9 cellular contexts compared by ENCODE assay signal in genomic region chr14:20679907-20680306, GRCh38. TPM values are rescaled to one million over a fixed set of nuclear protein-coding genes. Genes with fewer than 3 reads are reported as not detected.
DNase-seq lines count a peak whose midpoint lies in the region; ATAC-seq, FAIRE-seq and TF ChIP-seq lines count a peak whose summit lies in the region.
"Had no signal": no experiment of that assay in that cellular context is flagged by ENCODE, and none has a peak within 500 bp of the region (broad histone marks: within the 10 kb centered on the region; RNA-seq: fewer than 3 reads in every experiment).

No MANE protein-coding gene starts in this region.

- H3K36me3 ChIP-seq in GM12878 (ENCODE audit: control insufficient read depth in 2 of 2, insufficient read depth in 2 of 2, low read length in 1 of 2) = no peaks in the 10 kb centered on the region
- H3K36me3 ChIP-seq in mucosa of descending colon (ENCODE audit: low read depth) = no peaks in the 10 kb centered on the region
- H3K36me3 ChIP-seq: ascending aorta had no signal

- BruUV-seq in GM12878 (replicated peaks; lab: Mats Ljungman, UMichigan) = no TSS peak

- DNase-seq in Daoy (ENCODE audit: low read depth) (peak; percentile 69), KBM-7 (peak; percentile 52), GM12878 (ENCODE audit: low read depth, low spot score) (no peak), mucosa of descending colon (peak in 2 of 3 donors; percentile 62 to 71), AML-193 (lab: John Stamatoyannopoulos, UW) (no peak)
- DNase-seq in stimulated activated CD4-positive, alpha-beta T cell treated with anti-CD3 and anti-CD28 coated beads, Interleukin-1b, Interleukin-23, amount 100 ng/mL, for 48 hours = no peak
- DNase-seq: kidney glomerular epithelial cell had no signal

- H3K4me2 ChIP-seq in GM12878 (ENCODE audit: control insufficient read depth, insufficient read depth) = peak overlapping the region; percentile 97

- FAIRE-seq in GM12878 (lab: Jason Lieb, UNC) = no peak

- CTCF ChIA-PET in GM12878 (lab: Yijun Ruan, JAX) = interaction anchor here (1.6 to 11.0 kb wide), 7 partner anchors 11 to 70 kb away, joined by 7 to 214 read pairs (median 21); no protein-coding TSS in a partner anchor

- RAD21 ChIA-PET in GM12878 (lab: Charles Lee; ENCODE audit: unreplicated experiment) = interaction anchor here (0.6 to 8.9 kb wide), 13 partner anchors 10 to 352 kb away, joined by 3 to 156 read pairs (median 7); partner anchors contain the start of gene TEP1

- H3K4me1 ChIP-seq in GM12878 (ENCODE audit: control insufficient read depth, insufficient read depth, low read length) (peaks cover 20% of the 10 kb centered on the region), mucosa of descending colon (ENCODE audit: low read depth) (peaks cover 22% of the 10 kb centered on the region)

- H3K79me2 ChIP-seq in GM12878 (ENCODE audit: control insufficient read depth, insufficient read depth, low read length) = no peaks in the 10 kb centered on the region

- H3K4me3 ChIP-seq in GM12878 (peak overlapping the region; percentile 73; the same call in 1 of the 2 replicates), mucosa of descending colon (no peak overlapping the region)

- no peak for TF ChIP-seq POLR2A in GM12878 (IDR thresholded peaks at IDR 0.05; ENCODE audit: low read depth, low read length)

- no peak for TF ChIP-seq RAD21 in GM12878 (IDR thresholded peaks at IDR 0.05; ENCODE audit: insufficient read depth, low read depth, low read length)

- WGBS in GM12878 (ENCODE audit: insufficient coverage, insufficient replicate concordance, low lambda C conversion rate, missing lambda C conversion rate) = 24% methylated on average over 1 of the region's 1 CpG

- no peak for TF ChIP-seq EP300 in GM12878 (IDR thresholded peaks at IDR 0.05; ENCODE audit: borderline replicate concordance in 1 of 2, control insufficient read depth in 1 of 2, low read depth in 2 of 2, low read length in 2 of 2)

- H4K20me1 ChIP-seq in GM12878 (ENCODE audit: control insufficient read depth, insufficient read depth) = no peaks in the 10 kb centered on the region

- no peak for ATAC-seq in GM12878
- no peak for ATAC-seq in mucosa of descending colon
- ATAC-seq in HG03378 (IDR thresholded peaks at IDR 0.05; ENCODE audit: unreplicated experiment) = no peak

- H3K27ac ChIP-seq in GM12878 (ENCODE audit: control insufficient read depth, insufficient read depth) = peak overlapping the region; percentile 99; the same call in 1 of the 2 replicates

- H3K9me3 ChIP-seq in GM12878 (replicated peaks; ENCODE audit: control insufficient read depth, insufficient read depth, low read length) = no peaks in the 10 kb centered on the region
- H3K9me3 ChIP-seq in mucosa of descending colon = no peaks in the 10 kb centered on the region
- H3K9me3 ChIP-seq: ascending aorta had no signal

- in situ Hi-C loops in KBM-7 (cut with MboI; ENCODE audit: low pct_unique_long_range_greater_than_20kb, low sequenced_read_pairs) (no loop called here), GM12878 (cut with MboI) (loop anchor here (5.0 kb wide), 3 partner anchors 48 to 348 kb away; partner anchors contain the start of genes CCNB1IP1 and PIP4P1)

- H3K9ac ChIP-seq in GM12878 (ENCODE audit: control insufficient read depth, insufficient read depth, low read length) = no peak overlapping the region

- peak overlapping the region; percentile 66 for H2AFZ ChIP-seq in GM12878 (ENCODE audit: control insufficient read depth, low read depth, low read length)

- no peak for TF ChIP-seq CTCF in GM12878 (IDR thresholded peaks at IDR 0.05 in 2 of 3, conservative IDR thresholded peaks at IDR 0.05 in 1 of 3; ENCODE audit: control insufficient read depth in 2 of 3, extremely low read depth in 1 of 3, insufficient read depth in 1 of 3, low read depth in 3 of 3, low read length in 3 of 3)
- TF ChIP-seq CTCF in mucosa of descending colon (IDR thresholded peaks at IDR 0.05) = no peak

- POLR2A ChIA-PET in GM12878 (lab: Charles Lee) = interaction anchor here (0.6 to 5.6 kb wide), 5 partner anchors 11 to 350 kb away, joined by 3 to 69 read pairs (median 15); partner anchors contain the start of gene PARP2

- SMC1A ChIA-PET in GM12878 (lab: Charles Lee; ENCODE audit: uncharacterized antibody, unreplicated experiment) = interaction anchor here (0.6 to 8.9 kb wide), 12 partner anchors 11 to 350 kb away, joined by 3 to 150 read pairs (median 12); partner anchors contain the start of genes PARP2 and RNASE11

- H3K27me3 ChIP-seq in GM12878 (replicated peaks in 1 of 2; ENCODE audit: control insufficient read depth in 2 of 2, insufficient read depth in 2 of 2, low read length in 1 of 2) = no peaks in the 10 kb centered on the region
- H3K27me3 ChIP-seq: ascending aorta had no signal

- intact Hi-C loops in GM12878 (cut with micrococcal nuclease; ENCODE audit: unreplicated experiment) (loop anchor here (5.0 kb wide), 2 partner anchors 218 to 268 kb away; partner anchors contain the start of genes PIP4P1 and TEP1), mucosa of descending colon (cut with DNase I, micrococcal nuclease) (loop anchor here (5.0 to 10.0 kb wide), 4 partner anchors 68 to 425 kb away; partner anchors contain the start of genes CCNB1IP1 (in 1 of the 2), TEP1 (in 1 of the 2) and TMEM253 (in 1 of the 2))

TF ChIP-seq in GM12878, 131 proteins besides CTCF, POLR2A, EP300 and RAD21 (continues in another document):
- no peak for TF ChIP-seq RFX5 (IDR thresholded peaks at IDR 0.05; ENCODE audit: low read depth, low read length)
- TF ChIP-seq ZNF622 (IDR thresholded peaks at IDR 0.05) = no peak
- no peak for TF ChIP-seq HDGF (IDR thresholded peaks at IDR 0.05)
- TF ChIP-seq NFXL1 (IDR thresholded peaks at IDR 0.05; ENCODE audit: borderline replicate concordance) = no peak
- no peak for TF ChIP-seq BACH1 (IDR thresholded peaks at IDR 0.05; ENCODE audit: borderline replicate concordance)

RNA-seq across cellular contexts. Expression of gene RNASE4, which starts 4.5 kb away (rescaled TPM):
- 2.4 and 5.2 TPM in 2 replicates for total RNA-seq in Daoy (2014; rRNA removed; shearing (Covaris generic))
- 1.3 and 2.4 TPM in 2 replicates for total RNA-seq in GM12878 (2013; cell fraction: nucleolus; rRNA removed)
- total RNA-seq in GM12878 (2014; rRNA removed) (1.1 and 2.0 TPM in 2 replicates), GM12878 (2014; rRNA removed; fragmentation: Illumina TruSeq; extraction: Trizol) (1.3 and 1.6 TPM in 2 replicates), GM12878 (2021) (0.29 and 1.1 TPM in 2 replicates), mucosa of descending colon (10 to 100 TPM; 35.9 to 37.4 (median 36.4) TPM)
- 1.0 TPM for polyA plus RNA-seq in GM12878 (2011; ENCODE audit: low read depth)
- polyA plus RNA-seq in GM12878 (2011; rRNA removed) (0.87 and 1.1 TPM in 2 replicates), GM12878 (2014; fragmentation: Illumina TruSeq; extraction: Trizol) (0.29 and 1.3 TPM in 2 replicates), GM12878 (2014; fragmentation: Nextera tagmentation; extraction: Ambion mirVana) (1 to 10 TPM; 1.2 to 2.6 TPM), GM12878 (2014; rRNA removed) (1.0 and 1.9 TPM in 2 replicates), GM12878 (2016; fragmentation: Nextera tagmentation; extraction: Ambion mirVana) (1 to 10 TPM; 1.4 to 1.9 TPM)
- 1.1 and 1.5 TPM in 2 replicates for polyA plus RNA-seq in GM12878 (2011; cell fraction: cytosol; rRNA removed)
- polyA plus RNA-seq in GM12878 (2011; cell fraction: nucleus; rRNA removed) = 0.60 and 1.4 TPM in 2 replicates
- 1.2 and 1.5 TPM in 2 replicates for polyA plus RNA-seq in GM12878 (2012)
- 1.7 and 1.8 TPM in 2 replicates for polyA minus RNA-seq in GM12878 (2011; rRNA and poly(A)+ RNA removed)
- not detected in 2 replicates for polyA minus RNA-seq in GM12878 (2011; cell fraction: cytosol; rRNA and poly(A)+ RNA removed)
- polyA minus RNA-seq in GM12878 (2011; cell fraction: nucleus; rRNA and poly(A)+ RNA removed) = 0.36 and 0.48 TPM in 2 replicates

RNA-seq across cellular contexts. Expression of gene ANG, which starts 8.7 kb away (rescaled TPM):
- 1.3 and 2.4 TPM in 2 replicates for total RNA-seq in Daoy (2014; rRNA removed; shearing (Covaris generic))
- total RNA-seq in GM12878 (2013; cell fraction: nucleolus; rRNA removed) = 1.6 and 2.6 TPM in 2 replicates
- total RNA-seq in GM12878 (2014; rRNA removed) (2.1 TPM in 2 replicates), GM12878 (2014; rRNA removed; fragmentation: Illumina TruSeq; extraction: Trizol) (1.8 and 1.9 TPM in 2 replicates), GM12878 (2021) (1.8 and 2.6 TPM in 2 replicates), mucosa of descending colon (10 to 100 TPM; 25.0 to 50.1 (median 41.0) TPM)
- polyA plus RNA-seq in GM12878 (2011; ENCODE audit: low read depth) = 2.6 TPM
- polyA plus RNA-seq in GM12878 (2011; rRNA removed) (1.0 and 1.1 TPM in 2 replicates), GM12878 (2014; fragmentation: Illumina TruSeq; extraction: Trizol) (2.7 and 3.2 TPM in 2 replicates), GM12878 (2014; fragmentation: Nextera tagmentation; extraction: Ambion mirVana) (1 to 10 TPM; 2.9 to 5.9 TPM), GM12878 (2014; rRNA removed) (2.2 and 2.3 TPM in 2 replicates), GM12878 (2016; fragmentation: Nextera tagmentation; extraction: Ambion mirVana) (1 to 10 TPM; 1.9 to 2.0 TPM)
- polyA plus RNA-seq in GM12878 (2011; cell fraction: cytosol; rRNA removed) = 1.3 and 1.9 TPM in 2 replicates
- polyA plus RNA-seq in GM12878 (2011; cell fraction: nucleus; rRNA removed) = 0.57 and 0.76 TPM in 2 replicates
- 1.8 and 2.2 TPM in 2 replicates for polyA plus RNA-seq in GM12878 (2012)
- polyA minus RNA-seq in GM12878 (2011; rRNA and poly(A)+ RNA removed) = 0.82 and 1.5 TPM in 2 replicates
- not detected in 2 replicates for polyA minus RNA-seq in GM12878 (2011; cell fraction: cytosol; rRNA and poly(A)+ RNA removed)
- polyA minus RNA-seq in GM12878 (2011; cell fraction: nucleus; rRNA and poly(A)+ RNA removed) = not detected in 2 replicates

RNA-seq across cellular contexts. Expression of gene OR6S1, which starts 38.4 kb away (rescaled TPM):
- not detected in 2 replicates for total RNA-seq in Daoy (2014; rRNA removed; shearing (Covaris generic))
- 12.5 and 19.1 TPM in 2 replicates for total RNA-seq in GM12878 (2013; cell fraction: nucleolus; rRNA removed)
- total RNA-seq in GM12878 (2014; rRNA removed) (0.62 and 0.76 TPM in 2 replicates), GM12878 (2014; rRNA removed; fragmentation: Illumina TruSeq; extraction: Trizol) (0.64 and 0.67 TPM in 2 replicates), GM12878 (2021) (0.51 and 0.66 TPM in 2 replicates), mucosa of descending colon (not detected)
- 0.66 TPM for polyA plus RNA-seq in GM12878 (2011; ENCODE audit: low read depth)
- polyA plus RNA-seq in GM12878 (2011; rRNA removed) (0.09 and 0.24 TPM in 2 replicates), GM12878 (2014; fragmentation: Illumina TruSeq; extraction: Trizol) (0.22 TPM in 1 of 2 replicates, not detected in the other), GM12878 (2014; fragmentation: Nextera tagmentation; extraction: Ambion mirVana) (not detected), GM12878 (2014; rRNA removed) (0.35 and 0.42 TPM in 2 replicates), GM12878 (2016; fragmentation: Nextera tagmentation; extraction: Ambion mirVana) (not detected)
- 0.12 and 0.24 TPM in 2 replicates for polyA plus RNA-seq in GM12878 (2011; cell fraction: cytosol; rRNA removed)
- polyA plus RNA-seq in GM12878 (2011; cell fraction: nucleus; rRNA removed) = 0.70 and 1.1 TPM in 2 replicates
- polyA plus RNA-seq in GM12878 (2012) = 0.16 and 0.27 TPM in 2 replicates
- 0.80 TPM in 1 of 2 replicates, not detected in the other for polyA minus RNA-seq in GM12878 (2011; rRNA and poly(A)+ RNA removed)
- polyA minus RNA-seq in GM12878 (2011; cell fraction: cytosol; rRNA and poly(A)+ RNA removed) = not detected in 2 replicates
- 0.48 and 0.86 TPM in 2 replicates for polyA minus RNA-seq in GM12878 (2011; cell fraction: nucleus; rRNA and poly(A)+ RNA removed)
- total RNA-seq: ascending aorta had no signal

Comparison
In these comparisons a context has a peak if more than half of its experiments do, and no peak if none do; other contexts are left out.
1. DNase-seq: peak in Daoy (single experiment), KBM-7 (single experiment) and mucosa of descending colon (2 of 3); none in GM12878 (single experiment), AML-193 (0 of 2) and stimulated activated CD4-positive, alpha-beta T cell treated with anti-CD3 and anti-CD28 coated beads, Interleukin-1b, Interleukin-23, amount 100 ng/mL, for 48 hours (single experiment).